ENCODE assay signal across 7 cellular contexts in genomic region chr5:66814146-66814991, GRCh38.
DNase-seq lines count a peak whose midpoint lies in the region; ATAC-seq and TF ChIP-seq lines count a peak whose summit lies in the region.

No MANE protein-coding gene starts in this region.

- H4K20me1 ChIP-seq in DOHH2 (ENCODE audit: control insufficient read depth, insufficient read depth, low read depth, low read length) = no peaks in the 10 kb centered on the region

- H3K27me3 ChIP-seq in DOHH2 (ENCODE audit: control insufficient read depth, low read length) (peaks cover 13% of the 10 kb centered on the region), neutrophil (peaks cover 40% of the 10 kb centered on the region)

- H3K9me3 ChIP-seq in DOHH2 (ENCODE audit: control insufficient read depth, insufficient read depth, low read length) (no peaks in the 10 kb centered on the region), neutrophil (no peaks in the 10 kb centered on the region)

- H3K36me3 ChIP-seq in DOHH2 (ENCODE audit: control insufficient read depth, low read length) (no peaks in the 10 kb centered on the region), neutrophil (no peaks in the 10 kb centered on the region)

- DNase-seq in NB4 (ENCODE audit: low read depth) (peak; percentile 39), fibroblast of gingiva (ENCODE audit: low read depth) (peak; percentile 26)
- peak; percentile 38 for DNase-seq in activated CD4-positive, CD25-positive, alpha-beta regulatory T cell treated with anti-CD3 and anti-CD28 coated beads, Interleukin-2, amount 50 U/mL, for 72 hours

- no peak overlapping the region for H3K4me2 ChIP-seq in DOHH2 (ENCODE audit: low read length)

- H3K27ac ChIP-seq in DOHH2 (ENCODE audit: low read depth, low read length) = no peak overlapping the region
- H3K27ac ChIP-seq in neutrophil = no peak overlapping the region

- TF ChIP-seq CTCF in DOHH2 (IDR thresholded peaks at IDR 0.05; ENCODE audit: low read depth, low read length, poor library complexity, severe bottlenecking) (peak; percentile 77), NB4 (IDR thresholded peaks at IDR 0.05; ENCODE audit: low read depth, low read length) (peak; percentile 65), neutrophil (IDR thresholded peaks at IDR 0.05) (peak; percentile 45)

- H3K4me3 ChIP-seq in DOHH2 (ENCODE audit: low read length) = no peak overlapping the region
- H3K4me3 ChIP-seq in NB4 (ENCODE audit: low read depth, low read length) = no peak overlapping the region
- H3K4me3 ChIP-seq in neutrophil (ENCODE audit: low read depth in 1 of 2, low read length in 1 of 2) = no peak overlapping the region

- H3K4me1 ChIP-seq in DOHH2 (ENCODE audit: control insufficient read depth, low read length) = peaks cover 22% of the 10 kb centered on the region
- no peaks in the 10 kb centered on the region for H3K4me1 ChIP-seq in neutrophil (ENCODE audit: control insufficient read depth in 1 of 2, insufficient read depth in 1 of 2, low read depth in 1 of 2, low read length in 1 of 2)

- no peaks in the 10 kb centered on the region for H3K9me2 ChIP-seq in DOHH2 (replicated peaks; ENCODE audit: control insufficient read depth, low read length)

- H3F3A ChIP-seq in DOHH2 (ENCODE audit: control insufficient read depth, insufficient read depth) = no peaks in the 10 kb centered on the region

- no peak for TF ChIP-seq POLR2A in NB4 (IDR thresholded peaks at IDR 0.05; ENCODE audit: extremely low read depth, insufficient read length)

- H3K79me2 ChIP-seq in DOHH2 (ENCODE audit: control insufficient read depth, low read length) = no peaks in the 10 kb centered on the region

- ATAC-seq in GM19372 (IDR thresholded peaks at IDR 0.05; ENCODE audit: low read depth, unreplicated experiment) (peak; percentile 66), HG03469 (IDR thresholded peaks at IDR 0.05; ENCODE audit: unreplicated experiment) (no peak)
